ENCODE assay signal across 20 cellular contexts in the genomic region with DNA sequence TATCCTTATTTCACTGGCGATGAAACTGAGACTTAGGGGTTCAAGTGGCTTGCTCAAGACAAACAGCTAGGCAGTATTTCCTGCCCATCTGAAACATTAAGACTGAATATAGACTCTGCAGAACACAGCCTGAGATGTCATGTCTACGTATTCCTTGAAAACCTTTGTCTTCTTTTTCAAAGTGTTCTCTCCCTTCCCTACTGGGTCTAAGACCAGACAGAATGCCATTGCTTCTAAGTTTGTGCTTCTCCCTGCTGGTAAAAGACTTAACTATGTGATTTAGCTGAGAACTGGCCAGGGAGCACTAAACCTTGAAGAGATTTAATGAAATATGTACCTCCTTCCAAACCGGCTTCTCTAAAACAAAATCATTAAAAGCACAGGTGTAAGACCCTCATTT. TPM values are rescaled to one million over a fixed set of nuclear protein-coding genes. Genes with fewer than 3 reads are reported as not detected.
A peak's percentile ranks its signal among the peaks of the same experiment; 100 is the strongest.
DNase-seq lines count a peak whose midpoint lies in the region; ATAC-seq and TF ChIP-seq lines count a peak whose summit lies in the region.
"Had no signal": no experiment of that assay in that cellular context is flagged by ENCODE, and none has a peak within 500 bp of the region (broad histone marks: within the 10 kb centered on the region; RNA-seq: fewer than 3 reads in every experiment).

No MANE protein-coding gene starts in this region.

- peaks cover 12% of the 10 kb centered on the region for H3F3A ChIP-seq in GM23248 (ENCODE audit: insufficient read depth)

- no peak overlapping the region for H3K4me2 ChIP-seq in GM23248 (ENCODE audit: unreplicated experiment)

- H3K4me1 ChIP-seq in GM23248 (ENCODE audit: insufficient read depth) (peaks cover 39% of the 10 kb centered on the region), adrenal gland (replicated peaks in 1 of 2) (peaks cover 31 to 33% of the 10 kb centered on the region in 2 donors), subcutaneous abdominal adipose tissue (ENCODE audit: control insufficient read depth in 5 of 5, insufficient read depth in 5 of 5, low read length in 5 of 5) (peaks cover 15 to 58% (median 36%) of the 10 kb centered on the region in 5 donors), colonic mucosa (peaks cover under 1% of the 10 kb centered on the region)

- H3K9ac ChIP-seq in GM23248 (no peak overlapping the region), subcutaneous abdominal adipose tissue (ENCODE audit: low read length in 5 of 5) (peak overlapping the region in 3 of 5 donors; percentile 0 to 100 (median 99)), colonic mucosa (ENCODE audit: low read depth in 2 of 2, low read length in 2 of 2) (no peak overlapping the region)

- H3K9me3 Mint-ChIP-seq in natural killer cell (no peaks in the 10 kb centered on the region), WTC11 (no peaks in the 10 kb centered on the region)
- H3K9me3 Mint-ChIP-seq: activated naive CD4-positive, alpha-beta T cell treated with anti-CD3 and anti-CD28 coated beads for 36 hours; mesothelial cell of epicardium; T-helper 1 cell treated with Interleukin-12 subunit alpha and Interleukin-12 subunit beta and Interleukin-4 antibody, amounts not matched to agents 30 μg/mL and 1 μg/mL, for 36 hours had no signal

- H3K79me2 ChIP-seq in GM23248 (ENCODE audit: insufficient read depth), result peaks cover 83% of the 10 kb centered on the region

- peaks cover 6% of the 10 kb centered on the region for H4K20me1 ChIP-seq in GM23248 (ENCODE audit: insufficient read depth)

- H3K9me3 ChIP-seq in GM23248 (ENCODE audit: low read depth) (no peaks in the 10 kb centered on the region), adrenal gland (replicated peaks in 1 of 3) (no peaks in the 10 kb centered on the region), subcutaneous abdominal adipose tissue (ENCODE audit: control insufficient read depth in 5 of 5, low read length in 5 of 5) (no peaks in the 10 kb centered on the region), colonic mucosa (no peaks in the 10 kb centered on the region)

- TF ChIP-seq CTCF in adrenal gland (IDR thresholded peaks at IDR 0.05) (no peak), natural killer cell (IDR thresholded peaks at IDR 0.05) (no peak), colonic mucosa (IDR thresholded peaks at IDR 0.05) (no peak), WTC11 (IDR thresholded peaks at IDR 0.05) (no peak)

- H3K9me2 ChIP-seq in GM23248 (ENCODE audit: insufficient read depth), result no peaks in the 10 kb centered on the region

- no peaks in the 10 kb centered on the region for H3K36me3 Mint-ChIP-seq in natural killer cell
- peaks cover 20% of the 10 kb centered on the region for H3K36me3 Mint-ChIP-seq in WTC11

- H3K27me3 ChIP-seq in GM23248 (replicated peaks; ENCODE audit: insufficient read depth) (no peaks in the 10 kb centered on the region), adrenal gland (no peaks in the 10 kb centered on the region), subcutaneous abdominal adipose tissue (ENCODE audit: control insufficient read depth in 5 of 5, insufficient read depth in 4 of 5, low read length in 5 of 5) (no peaks in the 10 kb centered on the region), colonic mucosa (no peaks in the 10 kb centered on the region)
- H3K27me3 ChIP-seq: cardiac muscle cell, foreskin keratinocyte had no signal

- H3K27ac Mint-ChIP-seq in natural killer cell (peak overlapping the region in 1 of 2 donors; percentile 100), WTC11 (no peak overlapping the region)
- H3K27ac Mint-ChIP-seq: mesothelial cell of epicardium; T-helper 1 cell treated with Interleukin-12 subunit alpha and Interleukin-12 subunit beta and Interleukin-4 antibody, amounts not matched to agents 30 μg/mL and 1 μg/mL, for 36 hours had no signal

- CTCF ChIA-PET in WTC11 (lab: Charles Lee), result interaction anchor here (1.2 to 1.7 kb wide), 3 partner anchors 16 to 1219 kb away, joined by 4 to 5 read pairs (median 5); no protein-coding TSS in a partner anchor

- intact Hi-C loops in adrenal gland (cut with DNase I), result loop anchor here in 1 of 2 donors (10.0 kb wide), 1 partner anchor 1409 kb away; no protein-coding TSS in a partner anchor
- intact Hi-C loops in natural killer cell (cut with micrococcal nuclease), result no loop called here
- intact Hi-C loops in colonic mucosa (cut with DNase I), result loop anchor here (10.0 kb wide), 1 partner anchor 1499 kb away; no protein-coding TSS in a partner anchor

- H3K4me3 Mint-ChIP-seq in natural killer cell (peak overlapping the region; percentile 72), WTC11 (no peak overlapping the region)
- H3K4me3 Mint-ChIP-seq: mesothelial cell of epicardium had no signal

- DNase-seq in GM23248 (no peak), adrenal gland (no peak), natural killer cell (no peak), colonic mucosa (no peak), NCI-H2227 (lab: John Stamatoyannopoulos, UW; ENCODE audit: unreplicated experiment) (no peak), NOMO-1 treated with DMSO at 0.1 percent for 48 hours (lab: John Stamatoyannopoulos, UW; ENCODE audit: unreplicated experiment) (no peak), WTC11 (ENCODE audit: low spot score) (no peak)
- DNase-seq: activated CD4-positive, CD25-positive, alpha-beta regulatory T cell treated with anti-CD3 and anti-CD28 coated beads, Interleukin-2, amount 50 U/mL, for 72 hours; activated naive CD4-positive, alpha-beta T cell treated with anti-CD3 and anti-CD28 coated beads for 36 hours; DMS79; foreskin keratinocyte; NCI-H187 treated with DMSO at 0.1 percent for 48 hours; NCI-H69; posterior cingulate gyrus had no signal

- in situ Hi-C loops in GM23248 (cut with MboI), result loop anchor here (10.0 to 25.0 kb wide), 3 partner anchors 752 to 1399 kb away; no protein-coding TSS in a partner anchor

- no peak for ATAC-seq in natural killer cell
- no peak for ATAC-seq in WTC11
- ATAC-seq: foreskin keratinocyte had no signal

- H3K36me3 ChIP-seq in GM23248 (ENCODE audit: low read depth) (peaks cover 33% of the 10 kb centered on the region), adrenal gland (replicated peaks in 1 of 2) (peaks cover 0 to 46% of the 10 kb centered on the region in 2 donors), subcutaneous abdominal adipose tissue (ENCODE audit: control insufficient read depth in 5 of 5, insufficient read depth in 5 of 5, low read length in 5 of 5) (peaks cover 27 to 44% (median 38%) of the 10 kb centered on the region in 5 donors), colonic mucosa (peaks cover 9% of the 10 kb centered on the region)
- H3K36me3 ChIP-seq: cardiac muscle cell had no signal

- 89 to 95% methylated on average over 3 of the region's 3 CpGs for whole genome bisulfite sequencing in GM23248 (ENCODE audit: low coverage in 1 of 2, low lambda C conversion rate in 2 of 2, missing lambda C conversion rate in 2 of 2), 2 experiments
- WGBS in adrenal gland, 4 donors, result 69 to 90% (median 80%) methylated on average over 3 of the region's 3 CpGs

- H3K4me3 ChIP-seq in GM23248 (no peak overlapping the region), adrenal gland (peak overlapping the region in 1 of 4 donors; percentile 82), subcutaneous abdominal adipose tissue (ENCODE audit: low read depth in 1 of 5, low read length in 5 of 5) (peak overlapping the region in 4 of 5 donors; percentile 68 to 98 (median 89)), colonic mucosa (no peak overlapping the region)
- H3K4me3 ChIP-seq: cardiac muscle cell had no signal

- H3K27me3 Mint-ChIP-seq in natural killer cell (ENCODE audit: low read depth in 2 of 2), result no peaks in the 10 kb centered on the region
- peaks cover 15% of the 10 kb centered on the region for H3K27me3 Mint-ChIP-seq in WTC11 (ENCODE audit: low read depth)

- POLR2A ChIA-PET in WTC11 (lab: Charles Lee), result no interaction called here

- peak overlapping the region; percentile 97; the same call in 1 of the 2 replicates for H3K27ac ChIP-seq in GM23248
- H3K27ac ChIP-seq in adrenal gland, result peak overlapping the region; percentile 14 to 100 (median 98)
- H3K27ac ChIP-seq in subcutaneous abdominal adipose tissue (ENCODE audit: low read depth, low read length), result peak overlapping the region; percentile 100
- H3K27ac ChIP-seq in colonic mucosa, result no peak overlapping the region
- H3K27ac ChIP-seq: cardiac muscle cell, foreskin keratinocyte had no signal

- no peak for TF ChIP-seq POLR2A in adrenal gland (IDR thresholded peaks at IDR 0.05)

- peaks cover 28 to 31% of the 10 kb centered on the region in 2 donors for H3K4me1 Mint-ChIP-seq in natural killer cell
- peaks cover 34% of the 10 kb centered on the region for H3K4me1 Mint-ChIP-seq in WTC11

- H2AFZ ChIP-seq in GM23248, result no peak overlapping the region

TF ChIP-seq in WTC11, 78 proteins besides CTCF, POLR2A, EP300 and RAD21 (continues in another document):
- TF ChIP-seq PRRX2 (CRISPR knock-in tag; IDR thresholded peaks at IDR 0.05) (no peak), ZNF219 (CRISPR knock-in tag; IDR thresholded peaks at IDR 0.05; ENCODE audit: borderline replicate concordance) (no peak)
- TF ChIP-seq, protein P1, sequence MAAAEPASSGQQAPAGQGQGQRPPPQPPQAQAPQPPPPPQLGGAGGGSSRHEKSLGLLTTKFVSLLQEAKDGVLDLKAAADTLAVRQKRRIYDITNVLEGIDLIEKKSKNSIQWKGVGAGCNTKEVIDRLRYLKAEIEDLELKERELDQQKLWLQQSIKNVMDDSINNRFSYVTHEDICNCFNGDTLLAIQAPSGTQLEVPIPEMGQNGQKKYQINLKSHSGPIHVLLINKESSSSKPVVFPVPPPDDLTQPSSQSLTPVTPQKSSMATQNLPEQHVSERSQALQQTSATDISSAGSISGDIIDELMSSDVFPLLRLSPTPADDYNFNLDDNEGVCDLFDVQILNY (CRISPR knock-in tag; IDR thresholded peaks at IDR 0.05), result no peak

RNA-seq across cellular contexts. Expression of gene BCL6, which starts 9.9 kb away (rescaled TPM):
- 32.3 and 61.6 TPM in 2 replicates for total RNA-seq in GM23248 (2014; rRNA removed; shearing (Covaris generic))
- 6.3 and 8.7 TPM in 2 replicates for polyA plus RNA-seq in GM23248 (2016; fragmentation: Nextera tagmentation; extraction: Ambion mirVana)
- 100 to 1,000 TPM in 4 of 8 donors, 10 to 100 TPM in 4; 28.7 to 131 (median 102) TPM for total RNA-seq in adrenal gland
- 10 to 100 TPM; 34.5 to 88.3 (median 71.3) TPM for polyA plus RNA-seq in adrenal gland
- 10 to 100 TPM; 41.0 to 59.0 (median 45.2) TPM for total RNA-seq in natural killer cell
- 10 to 100 TPM in 1 of 2 donors, 1 to 10 TPM in 1; 8.8 to 30.2 TPM for total RNA-seq in colonic mucosa
- 10.2 to 11.8 TPM (median 11.2 TPM) in 3 replicates for total RNA-seq in WTC11 (2021)

RNA-seq across cellular contexts. Expression of gene RTP2, which starts 33.0 kb away (rescaled TPM):
- not detected in 2 replicates for total RNA-seq in GM23248 (2014; rRNA removed; shearing (Covaris generic))
- polyA plus RNA-seq in GM23248 (2016; fragmentation: Nextera tagmentation; extraction: Ambion mirVana), result not detected in 2 replicates
- under 1 TPM in 1 of 8 donors, not detected in 7; 0.28 TPM for total RNA-seq in adrenal gland
- polyA plus RNA-seq in adrenal gland, result not detected
- not detected for total RNA-seq in natural killer cell
- not detected for total RNA-seq in colonic mucosa
- total RNA-seq in WTC11 (2021), result not detected in 3 replicates
- total RNA-seq: activated naive CD4-positive, alpha-beta T cell treated with anti-CD3 and anti-CD28 coated beads for 36 hours; cardiac muscle cell; foreskin keratinocyte; mesothelial cell of epicardium; RPMI7951 had no signal
- polyA plus RNA-seq: BJ, cardiac muscle cell, foreskin keratinocyte had no signal

Comparison
In these comparisons a context has a peak if more than half of its experiments do, and no peak if none do; other contexts are left out.
1. H3K4me3 ChIP-seq: peak in subcutaneous abdominal adipose tissue (4 of 5); none in GM23248 (single experiment) and colonic mucosa (single experiment).
2. H3K9ac ChIP-seq: peak in subcutaneous abdominal adipose tissue (3 of 5); none in GM23248 (single experiment) and colonic mucosa (0 of 2).